Comparison of ENCODE assay signal across 19 cellular contexts in genomic region chr20:4522310-4522709, GRCh38.
DNase-seq lines count a peak whose midpoint lies in the region; ATAC-seq, FAIRE-seq and TF ChIP-seq lines count a peak whose summit lies in the region.
"Had no signal": no experiment of that assay in that cellular context is flagged by ENCODE, and none has a peak within 500 bp of the region (broad histone marks: within the 10 kb centered on the region; RNA-seq: fewer than 3 reads in every experiment).

No MANE protein-coding gene starts in this region.

- H3K4me2 ChIP-seq in HepG2 (ENCODE audit: low read depth, low read length) (no peak overlapping the region), neuronal stem cell (ENCODE audit: insufficient read depth, low read length, poor library complexity, severe bottlenecking) (no peak overlapping the region)
- H3K4me2 ChIP-seq: A549; BLaER1 treated with 17β-estradiol and CSF1 and Interleukin-3, amounts not matched to agents 10 nM and 100 nM had no signal

- H2BK5ac ChIP-seq in neuronal stem cell (ENCODE audit: low read length) = no peak overlapping the region

- H3K79me2 ChIP-seq in HepG2 (ENCODE audit: insufficient read depth, low read length) = no peaks in the 10 kb centered on the region

- no peaks in the 10 kb centered on the region for H3K4me1 ChIP-seq in HepG2 (ENCODE audit: insufficient read depth, low read length)
- no peaks in the 10 kb centered on the region for H3K4me1 ChIP-seq in right lobe of liver
- peaks cover 0 to 3% of the 10 kb centered on the region in 2 donors for H3K4me1 ChIP-seq in neuronal stem cell (ENCODE audit: control insufficient read depth in 2 of 2, insufficient read depth in 1 of 2, low read depth in 1 of 2, low read length in 2 of 2)
- H3K4me1 ChIP-seq in CD4-positive, alpha-beta memory T cell (ENCODE audit: insufficient read depth, low read length) = no peaks in the 10 kb centered on the region
- H3K4me1 ChIP-seq: A549; BLaER1 treated with 17β-estradiol and CSF1 and Interleukin-3, amounts not matched to agents 10 nM and 100 nM had no signal

- in situ Hi-C loops in HepG2 (cut with HindIII; ENCODE audit: extremely low pct_ligation_motif_present, low pct_unique_long_range_greater_than_20kb) = no loop called here

- TF ChIP-seq RAD21 in HepG2 (CRISPR knock-in tag; IDR thresholded peaks at IDR 0.05) = no peak

- no peak for TF ChIP-seq CTCF in HepG2 (CRISPR knock-in tag; IDR thresholded peaks at IDR 0.05)
- TF ChIP-seq CTCF in right lobe of liver (IDR thresholded peaks at IDR 0.05) = no peak

- no peak for ATAC-seq in HepG2
- ATAC-seq in right lobe of liver = no peak
- ATAC-seq: A549 had no signal

- no peak overlapping the region for H4K91ac ChIP-seq in neuronal stem cell (ENCODE audit: low read depth, low read length, poor library complexity)

- peak overlapping the region; percentile 17 for H2AK5ac ChIP-seq in neuronal stem cell (ENCODE audit: low read depth, low read length)

- H3K27me3 Mint-ChIP-seq in CD4-positive, alpha-beta memory T cell = peaks cover 9 to 22% of the 10 kb centered on the region in 2 donors

- no peak for FAIRE-seq in HepG2 (lab: Jason Lieb, UNC)
- FAIRE-seq: G401.6, GM12891, GM19239 had no signal

- intact Hi-C loops in HepG2 (cut with micrococcal nuclease; ENCODE audit: unreplicated experiment) (no loop called here), right lobe of liver (cut with DNase I) (no loop called here)
- intact Hi-C loops in CD4-positive, alpha-beta memory T cell (cut with micrococcal nuclease) = no loop called here

- H3K9me3 ChIP-seq in HepG2 (ENCODE audit: low read length) = no peaks in the 10 kb centered on the region
- H3K9me3 ChIP-seq in right lobe of liver = no peaks in the 10 kb centered on the region
- H3K9me3 ChIP-seq in neuronal stem cell (replicated peaks in 1 of 2; ENCODE audit: control insufficient read depth in 2 of 2, insufficient read depth in 1 of 2, low read depth in 1 of 2, low read length in 2 of 2) = no peaks in the 10 kb centered on the region
- H3K9me3 ChIP-seq in CD4-positive, alpha-beta memory T cell (ENCODE audit: control insufficient read depth in 1 of 2, low read length in 2 of 2) = no peaks in the 10 kb centered on the region
- H3K9me3 ChIP-seq: A549 had no signal

- WGBS in HepG2 (ENCODE audit: low lambda C conversion rate) = 33% methylated on average over 8 of the region's 8 CpGs
- WGBS in right lobe of liver (ENCODE audit: insufficient coverage, low coverage, low lambda C conversion rate, missing lambda C conversion rate) = 76% methylated on average over 4 of the region's 8 CpGs
- WGBS in neuronal stem cell (ENCODE audit: extremely low coverage in 2 of 2, insufficient read length in 2 of 2, insufficient replicate concordance in 1 of 2), 2 donors = no CpG with 5 or more reads among the region's 8 CpGs

- no peaks in the 10 kb centered on the region for H3K79me1 ChIP-seq in neuronal stem cell (ENCODE audit: low read depth, low read length)

- no peaks in the 10 kb centered on the region for H4K20me1 ChIP-seq in HepG2 (ENCODE audit: insufficient read depth, low read length)
- H4K20me1 ChIP-seq: BLaER1 treated with 17β-estradiol and CSF1 and Interleukin-3, amounts not matched to agents 10 nM and 100 nM had no signal

- H3K4me1 Mint-ChIP-seq in CD4-positive, alpha-beta memory T cell = no peaks in the 10 kb centered on the region
- H3K4me1 Mint-ChIP-seq: B cell; CD8-positive, alpha-beta memory T cell had no signal

- H3K4me3 ChIP-seq in HepG2 (replicated peaks in 1 of 3; ENCODE audit: insufficient read depth in 1 of 3, low read depth in 2 of 3, low read length in 3 of 3) (no peak overlapping the region), right lobe of liver (no peak overlapping the region), neuronal stem cell (ENCODE audit: low read length in 2 of 2) (no peak overlapping the region)
- no peak overlapping the region for H3K4me3 ChIP-seq in CD4-positive, alpha-beta memory T cell (ENCODE audit: low read length in 2 of 2)
- H3K4me3 ChIP-seq: A549; BLaER1 treated with 17β-estradiol and CSF1 and Interleukin-3, amounts not matched to agents 10 nM and 100 nM had no signal

- no peak for TF ChIP-seq POLR2A in HepG2 (IDR thresholded peaks at IDR 0.05; ENCODE audit: insufficient read depth in 1 of 2, low read depth in 2 of 2, low read length in 2 of 2)
- no peak for TF ChIP-seq POLR2A in right lobe of liver (IDR thresholded peaks at IDR 0.05)

- no peak overlapping the region for H3K27ac Mint-ChIP-seq in CD4-positive, alpha-beta memory T cell
- H3K27ac Mint-ChIP-seq: B cell; CD4-positive, alpha-beta T cell; CD8-positive, alpha-beta memory T cell had no signal

- H3K36me3 ChIP-seq in HepG2 (replicated peaks in 1 of 2; ENCODE audit: control insufficient read depth in 1 of 2, insufficient read depth in 2 of 2, low read length in 2 of 2) (no peaks in the 10 kb centered on the region), right lobe of liver (no peaks in the 10 kb centered on the region), neuronal stem cell (replicated peaks in 1 of 2; ENCODE audit: control insufficient read depth in 2 of 2, insufficient read depth in 2 of 2, low read length in 2 of 2) (no peaks in the 10 kb centered on the region)
- H3K36me3 ChIP-seq in CD4-positive, alpha-beta memory T cell (ENCODE audit: insufficient read depth, low read length) = no peaks in the 10 kb centered on the region
- H3K36me3 ChIP-seq: BLaER1 treated with 17β-estradiol and CSF1 and Interleukin-3, amounts not matched to agents 10 nM and 100 nM had no signal

- CTCF ChIA-PET in HepG2 (lab: Yijun Ruan, JAX; ENCODE audit: low intra/inter-chr PET ratio, low total read pairs) = no interaction called here
- CTCF ChIA-PET in CD4-positive, alpha-beta memory T cell (lab: Charles Lee; ENCODE audit: partially characterized antibody) = no interaction called here

- H3K23ac ChIP-seq in neuronal stem cell (ENCODE audit: low read depth, low read length, poor library complexity) = no peak overlapping the region

- H2BK12ac ChIP-seq in neuronal stem cell (ENCODE audit: low read length) = no peak overlapping the region

- H3K9ac ChIP-seq in HepG2 (ENCODE audit: insufficient read depth, low read depth, low read length) = no peak overlapping the region
- H3K9ac ChIP-seq in neuronal stem cell (ENCODE audit: low read depth, low read length, poor library complexity) = no peak overlapping the region
- H3K9ac ChIP-seq: BLaER1 treated with 17β-estradiol and CSF1 and Interleukin-3, amounts not matched to agents 10 nM and 100 nM had no signal

- no peak overlapping the region for H3K4ac ChIP-seq in neuronal stem cell (ENCODE audit: low read length)

- H3K4me3 Mint-ChIP-seq in CD4-positive, alpha-beta memory T cell = no peak overlapping the region
- H3K4me3 Mint-ChIP-seq: B cell; CD4-positive, alpha-beta T cell; CD8-positive, alpha-beta memory T cell had no signal

- no peak overlapping the region for H3K27ac ChIP-seq in HepG2 (ENCODE audit: extremely low read length, insufficient read depth, low read length)
- H3K27ac ChIP-seq in right lobe of liver = no peak overlapping the region
- H3K27ac ChIP-seq in neuronal stem cell (replicated peaks; ENCODE audit: low read length) = no peak overlapping the region
- no peak overlapping the region for H3K27ac ChIP-seq in CD4-positive, alpha-beta memory T cell (ENCODE audit: low read depth, low read length)
- H3K27ac ChIP-seq: 22Rv1; A549; BLaER1 treated with 17β-estradiol and CSF1 and Interleukin-3, amounts not matched to agents 10 nM and 100 nM; C4-2B had no signal

- no peak overlapping the region for H2BK120ac ChIP-seq in neuronal stem cell (ENCODE audit: low read depth, low read length)

- BruUV-seq in HepG2 (replicated peaks; lab: Mats Ljungman, UMichigan) = no TSS peak

- H3K9me3 Mint-ChIP-seq in CD4-positive, alpha-beta memory T cell = peaks cover 3 to 8% (median 5%) of the 10 kb centered on the region in 8 donors

- H3K27me3 ChIP-seq in HepG2 (ENCODE audit: control insufficient read depth in 1 of 2, insufficient read depth in 2 of 2, low read length in 2 of 2) (0 out of 5 replicates have a peak, but pooled peaks cover 0 to 2% of the 10 kb centered on the region in 2 experiments), right lobe of liver (no peaks in the 10 kb centered on the region), neuronal stem cell (ENCODE audit: control insufficient read depth in 3 of 3, insufficient read depth in 3 of 3, low read depth in 1 of 3, low read length in 3 of 3) (no peaks in the 10 kb centered on the region)
- no peaks in the 10 kb centered on the region for H3K27me3 ChIP-seq in CD4-positive, alpha-beta memory T cell (ENCODE audit: insufficient read depth, low read length)
- H3K27me3 ChIP-seq: BLaER1 treated with 17β-estradiol and CSF1 and Interleukin-3, amounts not matched to agents 10 nM and 100 nM had no signal

- no peak for DNase-seq in HepG2 (ENCODE audit: low spot score)
- no peak for DNase-seq in right lobe of liver
- no peak for DNase-seq in neuronal stem cell (ENCODE audit: low spot score)
- DNase-seq in CD4-positive, alpha-beta memory T cell = no peak
- no peak for DNase-seq in kidney glomerular epithelial cell (lab: John Stamatoyannopoulos, UW)
- DNase-seq: AML-193; CD4-positive, alpha-beta T cell; CD8-positive, alpha-beta memory T cell; COR-L47; DMS79 treated with DMSO at 0.1 percent for 48 hours; GF-D8 had no signal

- no peak overlapping the region for H3K18ac ChIP-seq in neuronal stem cell (ENCODE audit: low read length)

- no peak for TF ChIP-seq EP300 in HepG2 (IDR thresholded peaks at IDR 0.05; ENCODE audit: low read depth in 2 of 2, low read length in 2 of 2)
- no peak for TF ChIP-seq EP300 in HepG2 (CRISPR knock-in tag; IDR thresholded peaks at IDR 0.05; ENCODE audit: borderline replicate concordance)

- no peak overlapping the region for H2BK15ac ChIP-seq in neuronal stem cell (ENCODE audit: low read length)

- no peak overlapping the region for H2AFZ ChIP-seq in HepG2 (ENCODE audit: low read length)
- no peak overlapping the region for H2AFZ ChIP-seq in neuronal stem cell (ENCODE audit: low read length)

- H3K14ac ChIP-seq in neuronal stem cell (ENCODE audit: low read length) = no peak overlapping the region

- no peaks in the 10 kb centered on the region for H3K36me3 Mint-ChIP-seq in CD4-positive, alpha-beta memory T cell
- H3K36me3 Mint-ChIP-seq: CD8-positive, alpha-beta memory T cell had no signal

- POLR2A ChIA-PET in HepG2 (lab: Yijun Ruan, JAX) = no interaction called here
- POLR2A ChIA-PET in CD4-positive, alpha-beta memory T cell (lab: Charles Lee; ENCODE audit: partially characterized antibody) = no interaction called here

- no peak overlapping the region for H4K8ac ChIP-seq in neuronal stem cell (ENCODE audit: low read depth, low read length)

TF ChIP-seq in HepG2, 621 proteins besides CTCF, POLR2A, EP300 and RAD21 (continues in another document):
- TF ChIP-seq ZNF225 (CRISPR knock-in tag; IDR thresholded peaks at IDR 0.05) (0 out of 2 replicates have a peak, but pooled peaks have one; percentile 53), NAIF1 (CRISPR knock-in tag; IDR thresholded peaks at IDR 0.05; ENCODE audit: borderline replicate concordance) (no peak)
